ENCODE assay signal across 21 cellular contexts in the genomic region with DNA sequence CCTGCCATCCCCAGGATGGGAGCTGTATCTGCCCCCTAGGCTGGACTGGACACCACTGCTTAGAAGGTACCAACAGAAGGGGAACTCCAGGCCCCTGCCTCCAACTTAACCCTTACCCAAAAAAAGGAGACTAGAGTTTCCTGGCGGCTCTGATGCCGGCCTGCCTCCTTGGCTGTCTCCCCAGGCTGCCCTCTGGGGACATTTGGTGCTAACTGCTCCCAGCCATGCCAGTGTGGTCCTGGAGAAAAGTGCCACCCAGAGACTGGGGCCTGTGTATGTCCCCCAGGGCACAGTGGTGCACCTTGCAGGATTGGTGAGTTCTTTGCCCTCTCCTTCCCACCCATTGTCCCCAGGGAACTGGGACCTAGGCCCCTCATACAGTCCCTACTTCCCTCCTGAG. TPM values are rescaled to one million over a fixed set of nuclear protein-coding genes. Genes with fewer than 3 reads are reported as not detected.
A peak's percentile ranks its signal among the peaks of the same experiment; 100 is the strongest.
DNase-seq lines count a peak whose midpoint lies in the region; ATAC-seq and TF ChIP-seq lines count a peak whose summit lies in the region.
"Had no signal": no experiment of that assay in that cellular context is flagged by ENCODE, and none has a peak within 500 bp of the region (broad histone marks: within the 10 kb centered on the region; RNA-seq: fewer than 3 reads in every experiment).

No MANE protein-coding gene starts in this region.

- no peak for ATAC-seq in lower lobe of right lung
- no peak for ATAC-seq in stimulated activated naive B cell treated with anti-CD40 and anti-IgM and Interleukin-4, amounts not matched to agents 10 μg/mL and 1 μg/mL and 100 μg/mL, for 72 hours (replicated peaks)
- ATAC-seq: Panc1 had no signal

- TF ChIP-seq CTCF in RWPE1 (conservative IDR thresholded peaks at IDR 0.05; ENCODE audit: low read depth) (no peak), lower lobe of right lung (IDR thresholded peaks at IDR 0.05) (no peak), thyroid gland (IDR thresholded peaks at IDR 0.05) (peak in 1 of 6 experiments; percentile 14)

- H3K9ac ChIP-seq in BLaER1 treated with 17β-estradiol and CSF1 and Interleukin-3, amounts not matched to agents 10 nM and 100 nM: peak overlapping the region in 1 of 11 experiments; percentile 12; a peak in 1 of 22 replicates
- H3K9ac ChIP-seq: SK-N-SH had no signal

- no peak overlapping the region for H3K27ac Mint-ChIP-seq in stimulated activated naive B cell treated with anti-CD40 and anti-IgM and Interleukin-4, amounts not matched to agents 10 μg/mL and 1 μg/mL and 100 μg/mL, for 72 hours

- POLR2A ChIA-PET in RWPE1 (lab: Yijun Ruan, JAX; ENCODE audit: low non-redundant PET): interaction anchor here (0.6 kb wide), 1 partner anchor 230 kb away, joined by 3 read pairs; no protein-coding TSS in a partner anchor

- H3K9me3 Mint-ChIP-seq in stimulated activated naive B cell treated with anti-CD40 and anti-IgM and Interleukin-4, amounts not matched to agents 10 μg/mL and 1 μg/mL and 100 μg/mL, for 72 hours: no peaks in the 10 kb centered on the region

- no peaks in the 10 kb centered on the region; a peak in 1 of 22 replicates for H3K36me3 ChIP-seq in BLaER1 treated with 17β-estradiol and CSF1 and Interleukin-3, amounts not matched to agents 10 nM and 100 nM
- H3K36me3 ChIP-seq in lower lobe of right lung (peaks cover 65% of the 10 kb centered on the region), thyroid gland (peaks cover 8 to 9% of the 10 kb centered on the region in 2 donors)

- no peaks in the 10 kb centered on the region for H3K27me3 ChIP-seq in BLaER1 treated with 17β-estradiol and CSF1 and Interleukin-3, amounts not matched to agents 10 nM and 100 nM
- H3K27me3 ChIP-seq in lower lobe of right lung (ENCODE audit: low read depth) (peaks cover 10% of the 10 kb centered on the region), thyroid gland (no peaks in the 10 kb centered on the region)

- H3K4me3 Mint-ChIP-seq in stimulated activated naive B cell treated with anti-CD40 and anti-IgM and Interleukin-4, amounts not matched to agents 10 μg/mL and 1 μg/mL and 100 μg/mL, for 72 hours: no peak overlapping the region

- no peak overlapping the region for H3K4me3 ChIP-seq in BLaER1 treated with 17β-estradiol and CSF1 and Interleukin-3, amounts not matched to agents 10 nM and 100 nM
- H3K4me3 ChIP-seq in lower lobe of right lung (no peak overlapping the region), thyroid gland (replicated peaks in 1 of 3) (no peak overlapping the region)

- CTCF ChIA-PET in RWPE1 (lab: Yijun Ruan, JAX): interaction anchor here (1.3 to 3.2 kb wide), 2 partner anchors 16 to 22 kb away, joined by 4 to 13 read pairs; no protein-coding TSS in a partner anchor

- peaks cover 0 to 6% (median 0%) of the 10 kb centered on the region in 11 experiments; a peak in 1 of 22 replicates for H4K20me1 ChIP-seq in BLaER1 treated with 17β-estradiol and CSF1 and Interleukin-3, amounts not matched to agents 10 nM and 100 nM

- H3K27me3 Mint-ChIP-seq in stimulated activated naive B cell treated with anti-CD40 and anti-IgM and Interleukin-4, amounts not matched to agents 10 μg/mL and 1 μg/mL and 100 μg/mL, for 72 hours: peaks cover 28 to 46% of the 10 kb centered on the region in 2 donors

- no peaks in the 10 kb centered on the region for H3K36me3 Mint-ChIP-seq in stimulated activated naive B cell treated with anti-CD40 and anti-IgM and Interleukin-4, amounts not matched to agents 10 μg/mL and 1 μg/mL and 100 μg/mL, for 72 hours

- peak overlapping the region; percentile 8 to 57 (median 28); a peak in 19 of 22 replicates for H3K4me2 ChIP-seq in BLaER1 treated with 17β-estradiol and CSF1 and Interleukin-3, amounts not matched to agents 10 nM and 100 nM
- H3K4me2 ChIP-seq: SK-N-SH had no signal

- DNase-seq in RWPE1 (ENCODE audit: low spot score) (no peak), lower lobe of right lung (peak; percentile 25), thyroid gland (peak; percentile 59 to 60), NCI-H2029 (lab: John Stamatoyannopoulos, UW) (no peak)
- no peak for DNase-seq in stimulated activated naive B cell treated with anti-CD40 and anti-IgM and Interleukin-4, amounts not matched to agents 10 μg/mL and 1 μg/mL and 100 μg/mL, for 72 hours
- DNase-seq in central memory CD4-positive, alpha-beta T cell: no peak
- DNase-seq: Calu3, GF-D8, Karpas-422, NCI-H1417 treated with DMSO at 0.1 percent for 48 hours, NCI-H2107, NCI-H446 treated with DMSO at 0.1 percent for 48 hours, NCI-H526, NCI-H82, SW 1271 had no signal

- WGBS in thyroid gland, 2 donors: 47% methylated on average over 2 of the region's 2 CpGs; no CpG with 5 or more reads in 1 of the 2 donors

- H3K9me3 ChIP-seq in BLaER1 treated with 17β-estradiol and CSF1 and Interleukin-3, amounts not matched to agents 10 nM and 100 nM (replicated peaks in 1 of 11): peaks cover 0 to 4% (median 0%) of the 10 kb centered on the region in 11 experiments; a peak in 6 of 22 replicates
- H3K9me3 ChIP-seq in lower lobe of right lung: no peaks in the 10 kb centered on the region
- no peaks in the 10 kb centered on the region for H3K9me3 ChIP-seq in thyroid gland
- H3K9me3 ChIP-seq: SK-N-SH had no signal

- peaks cover 0 to 3% of the 10 kb centered on the region in 2 donors for H3K4me1 Mint-ChIP-seq in stimulated activated naive B cell treated with anti-CD40 and anti-IgM and Interleukin-4, amounts not matched to agents 10 μg/mL and 1 μg/mL and 100 μg/mL, for 72 hours

- intact Hi-C loops in lower lobe of right lung (cut with DNase I): no loop called here
- intact Hi-C loops in thyroid gland (cut with DNase I): no loop called here

- no peak for TF ChIP-seq POLR2A in thyroid gland (IDR thresholded peaks at IDR 0.05)

- H3K4me1 ChIP-seq in BLaER1 treated with 17β-estradiol and CSF1 and Interleukin-3, amounts not matched to agents 10 nM and 100 nM: peaks cover 16 to 24% (median 20%) of the 10 kb centered on the region in 10 experiments
- H3K4me1 ChIP-seq in lower lobe of right lung (peaks cover 6% of the 10 kb centered on the region), thyroid gland (peaks cover 15 to 32% of the 10 kb centered on the region in 2 donors)

- H3K27ac ChIP-seq in BLaER1 treated with 17β-estradiol and CSF1 and Interleukin-3, amounts not matched to agents 10 nM and 100 nM: no peak overlapping the region
- H3K27ac ChIP-seq in RWPE1 (peak overlapping the region; percentile 2), lower lobe of right lung (no peak overlapping the region), thyroid gland (peak overlapping the region in 1 of 3 donors; percentile 9)

RNA-seq across cellular contexts. Expression of a gene that starts 8.1 kb away (rescaled TPM):
- 5.3 TPM for total RNA-seq in lower lobe of right lung
- not detected for total RNA-seq in thyroid gland
- total RNA-seq: A673, Calu3, HT-29, OCI-LY7 had no signal

RNA-seq across cellular contexts. Expression of a gene that starts 18.8 kb away (rescaled TPM):
- total RNA-seq in lower lobe of right lung (14.8 TPM), thyroid gland (10 to 100 TPM; 11.2 to 21.9 (median 14.4) TPM)
- total RNA-seq: OCI-LY7 had no signal

RNA-seq across cellular contexts. Expression of a gene that starts 51.6 kb away (rescaled TPM):
- 1.9 TPM for total RNA-seq in lower lobe of right lung
- total RNA-seq in thyroid gland: 1 to 10 TPM in 1 of 4 donors, under 1 TPM in 3; 0.11 to 1.2 (median 0.63) TPM
- total RNA-seq: Calu3, HT-29, OCI-LY7 had no signal

RNA-seq across cellular contexts. Expression of a gene that starts 53.4 kb away (rescaled TPM):
- not detected for total RNA-seq in lower lobe of right lung
- not detected for total RNA-seq in thyroid gland
- total RNA-seq: Calu3, OCI-LY7 had no signal

Comparison
In these comparisons a context has a peak if more than half of its experiments do, and no peak if none do; other contexts are left out.
1. DNase-seq: peak in lower lobe of right lung (single experiment) and thyroid gland (2 of 2); none in RWPE1 (single experiment), NCI-H2029 (single experiment), stimulated activated naive B cell treated with anti-CD40 and anti-IgM and Interleukin-4, amounts not matched to agents 10 μg/mL and 1 μg/mL and 100 μg/mL, for 72 hours (single experiment) and central memory CD4-positive, alpha-beta T cell (single experiment).